ENCODE assay signal across 32 cellular contexts in genomic region chr5:126428421-126428820, GRCh38.
"Had no signal": no experiment of that assay in that cellular context is flagged by ENCODE, and none has a peak within 500 bp of the region (broad histone marks: within the 10 kb centered on the region; RNA-seq: fewer than 3 reads in every experiment).

No MANE protein-coding gene starts in this region.

- H3K4me3 Mint-ChIP-seq: activated CD4-positive, alpha-beta T cell treated with anti-CD3 and anti-CD28 coated beads for 36 hours; activated T-cell treated with anti-CD3 and anti-CD28 coated beads, Interleukin-2, amount 50 U/mL, for 4 hours; activated T-helper 17 cell treated with anti-CD3 and anti-CD28 coated beads, Interleukin-2, amount 50 U/mL, for 72 hours; effector memory CD8-positive, alpha-beta T cell; stimulated activated memory B cell treated with anti-CD40 and anti-IgM and Interleukin-4, amounts not matched to agents 10 μg/mL and 1 μg/mL and 100 μg/mL, for 72 hours; stimulated activated naive CD8-positive, alpha-beta T cell treated with anti-CD3 and anti-CD28 coated beads, Interleukin-15, amount 100 ng/mL, for 72 hours; T-helper 2 cell treated with Interferon-gamma antibody and Interleukin-4, amounts not matched to agents 5 μg/mL and 100 μg/mL, for 36 hours; type B pancreatic cell had no signal

- H3K27me3 ChIP-seq: esophagus muscularis mucosa, foreskin keratinocyte, heart right ventricle, sigmoid colon, vagina had no signal

- H3K9me3 ChIP-seq: esophagus muscularis mucosa, heart right ventricle, left ventricle myocardium inferior, psoas muscle, sigmoid colon, vagina had no signal

- H3K27ac Mint-ChIP-seq: activated CD4-positive, alpha-beta T cell treated with anti-CD3 and anti-CD28 coated beads for 36 hours; activated T-helper 17 cell treated with anti-CD3 and anti-CD28 coated beads, Interleukin-2, amount 50 U/mL, for 72 hours; effector memory CD8-positive, alpha-beta T cell; stimulated activated memory B cell treated with anti-CD40 and anti-IgM and Interleukin-4, amounts not matched to agents 10 μg/mL and 1 μg/mL and 100 μg/mL, for 72 hours; stimulated activated naive CD8-positive, alpha-beta T cell treated with anti-CD3 and anti-CD28 coated beads, Interleukin-15, amount 100 ng/mL, for 72 hours; T-helper 2 cell treated with Interferon-gamma antibody and Interleukin-4, amounts not matched to agents 5 μg/mL and 100 μg/mL, for 36 hours; type B pancreatic cell had no signal

- H3K27me3 Mint-ChIP-seq: activated CD4-positive, alpha-beta T cell treated with anti-CD3 and anti-CD28 coated beads for 36 hours; activated T-helper 17 cell treated with anti-CD3 and anti-CD28 coated beads, Interleukin-2, amount 50 U/mL, for 72 hours; effector memory CD8-positive, alpha-beta T cell; naive B cell; stimulated activated memory B cell treated with anti-CD40 and anti-IgM and Interleukin-4, amounts not matched to agents 10 μg/mL and 1 μg/mL and 100 μg/mL, for 72 hours; stimulated activated naive CD8-positive, alpha-beta T cell treated with anti-CD3 and anti-CD28 coated beads, Interleukin-15, amount 100 ng/mL, for 72 hours; type B pancreatic cell had no signal

- H3K27ac ChIP-seq: coronary artery, esophagus muscularis mucosa, foreskin keratinocyte, heart right ventricle, left ventricle myocardium inferior, parathyroid adenoma, psoas muscle, sigmoid colon, vagina had no signal

- H3K4me1 ChIP-seq: parathyroid adenoma, psoas muscle had no signal

- DNase-seq: activated CD4-positive, alpha-beta T cell treated with anti-CD3 and anti-CD28 coated beads for 36 hours; activated CD4-positive, alpha-beta T cell treated with anti-CD3 and anti-CD28 coated beads, Interleukin-2, amount 50 U/mL, for 4 hours; activated CD4-positive, CD25-positive, alpha-beta regulatory T cell; activated CD8-positive, alpha-beta memory T cell treated with anti-CD3 and anti-CD28 coated beads, Interleukin-2, amount 50 U/mL, for 48 hours; activated gamma-delta T cell treated with Interleukin-2 at 50 U/mL for 16 hours; activated naive CD4-positive, alpha-beta T cell treated with anti-CD3 and anti-CD28 coated beads, Interleukin-2, amount 50 U/mL, for 16 hours; activated T-cell treated with anti-CD3 and anti-CD28 coated beads, Interleukin-2, amount 50 U/mL, for 4 hours; amniotic stem cell; effector memory CD8-positive, alpha-beta T cell; foreskin keratinocyte; heart right ventricle; kidney glomerular epithelial cell; left ventricle myocardium inferior; naive B cell; psoas muscle; sigmoid colon; stimulated activated CD4-positive, alpha-beta T cell treated with anti-CD3 and anti-CD28 coated beads, Interleukin-1b, Interleukin-23, amount 100 ng/mL, for 48 hours; stimulated activated CD4-positive, alpha-beta T cell treated with anti-CD3 and anti-CD28 coated beads, Interleukin-4, amount 100 ng/mL, for 4 hours; stimulated activated CD8-positive, alpha-beta memory T cell treated with anti-CD3 and anti-CD28 coated beads, Interleukin-4, amount 100 ng/mL, for 48 hours; stimulated activated naive CD8-positive, alpha-beta T cell treated with anti-CD3 and anti-CD28 coated beads, Interleukin-15, amount 100 ng/mL, for 72 hours; substantia nigra; T-helper 1 cell had no signal

- ATAC-seq: activated CD4-positive, alpha-beta T cell treated with anti-CD3 and anti-CD28 coated beads for 36 hours; activated T-cell treated with anti-CD3 and anti-CD28 coated beads, Interleukin-2, amount 50 U/mL, for 4 hours; activated T-helper 17 cell treated with anti-CD3 and anti-CD28 coated beads, Interleukin-2, amount 50 U/mL, for 72 hours; effector memory CD8-positive, alpha-beta T cell; foreskin keratinocyte; heart right ventricle; psoas muscle; stimulated activated memory B cell treated with anti-CD40 and anti-IgM and Interleukin-4, amounts not matched to agents 10 μg/mL and 1 μg/mL and 100 μg/mL, for 72 hours; stimulated activated naive CD8-positive, alpha-beta T cell treated with anti-CD3 and anti-CD28 coated beads, Interleukin-15, amount 100 ng/mL, for 72 hours had no signal

- H3K4me3 ChIP-seq: coronary artery, esophagus muscularis mucosa, heart right ventricle, left ventricle myocardium inferior, lung, psoas muscle, sigmoid colon, smooth muscle cell, vagina had no signal

- H3K9me3 Mint-ChIP-seq: activated T-cell treated with anti-CD3 and anti-CD28 coated beads, Interleukin-2, amount 50 U/mL, for 4 hours; activated T-helper 17 cell treated with anti-CD3 and anti-CD28 coated beads, Interleukin-2, amount 50 U/mL, for 72 hours; effector memory CD8-positive, alpha-beta T cell; naive B cell; stimulated activated memory B cell treated with anti-CD40 and anti-IgM and Interleukin-4, amounts not matched to agents 10 μg/mL and 1 μg/mL and 100 μg/mL, for 72 hours; stimulated activated naive CD8-positive, alpha-beta T cell treated with anti-CD3 and anti-CD28 coated beads, Interleukin-15, amount 100 ng/mL, for 72 hours; T-helper 2 cell treated with Interferon-gamma antibody and Interleukin-4, amounts not matched to agents 5 μg/mL and 100 μg/mL, for 36 hours; type B pancreatic cell had no signal

- H3K36me3 Mint-ChIP-seq: naive B cell had no signal
